ENCODE assay signal across 8 cellular contexts in genomic region chr3:141644931-141645330, GRCh38.
DNase-seq lines count a peak whose midpoint lies in the region; ATAC-seq, FAIRE-seq and TF ChIP-seq lines count a peak whose summit lies in the region.

No MANE protein-coding gene starts in this region.

- WGBS in lung, 2 donors, result 32 to 44% methylated on average over 5 of the region's 5 CpGs

- H3K4me1 ChIP-seq in lung (ENCODE audit: control insufficient read depth in 2 of 2, insufficient read depth in 2 of 2, low read length in 2 of 2), result peaks cover 0 to 2% of the 10 kb centered on the region in 2 donors

- H3K9me3 ChIP-seq in lung (ENCODE audit: control insufficient read depth in 2 of 2, insufficient read depth in 1 of 2, low read length in 1 of 2), result no peaks in the 10 kb centered on the region

- peak; percentile 37 for TF ChIP-seq CTCF in lung (IDR thresholded peaks at IDR 0.05; ENCODE audit: control extremely low read depth, extremely low read depth)

- no peaks in the 10 kb centered on the region for H3K36me3 ChIP-seq in lung (ENCODE audit: control insufficient read depth in 2 of 2, insufficient read depth in 2 of 2, low read length in 2 of 2)

- peak; percentile 16 for DNase-seq in G401 (ENCODE audit: low spot score)
- DNase-seq in H54 (ENCODE audit: insufficient read length, low spot score), result peak; percentile 35
- peak; percentile 18 for DNase-seq in NCI-H1694 (lab: John Stamatoyannopoulos, UW)
- DNase-seq in activated CD4-positive, alpha-beta T cell treated with anti-CD3 and anti-CD28 coated beads for 4 hours, result peak; percentile 40 to 68
- peak; percentile 77 for DNase-seq in dermis blood vessel endothelial cell
- DNase-seq in lung (ENCODE audit: low spot score), result peak; percentile 84
- DNase-seq in stimulated activated CD8-positive, alpha-beta memory T cell treated with anti-CD3 and anti-CD28 coated beads, Interleukin-4, amount 100 ng/mL, for 24 hours (ENCODE audit: low read depth), result peak; percentile 59
- no peak for DNase-seq in amniotic stem cell (lab: John Stamatoyannopoulos, UW)

- H3K27me3 ChIP-seq in lung (ENCODE audit: control insufficient read depth, insufficient read depth), result no peaks in the 10 kb centered on the region

- no peak for TF ChIP-seq POLR2A in H54 (IDR thresholded peaks at IDR 0.05; ENCODE audit: low read depth, low read length)

- peak; percentile 68 for ATAC-seq in lung (ENCODE audit: insufficient read depth, low FRiP score)

- in situ Hi-C loops in G401 (cut with HindIII; ENCODE audit: low sequenced_read_pairs), result no loop called here

- no peak overlapping the region for H3K27ac ChIP-seq in lung (ENCODE audit: low read depth in 1 of 2, low read length in 1 of 2)

- no peak for FAIRE-seq in H54 (lab: Jason Lieb, UNC)

- H3K4me3 ChIP-seq in lung, result no peak overlapping the region
